ENCODE assay signal across 4 cellular contexts in genomic region chr2:188721784-188722183, GRCh38.
"Had no signal": no experiment of that assay in that cellular context is flagged by ENCODE, and none has a peak within 500 bp of the region (broad histone marks: within the 10 kb centered on the region; RNA-seq: fewer than 3 reads in every experiment).

No MANE protein-coding gene starts in this region.

- H3K9me3 Mint-ChIP-seq: GM23338, H9 had no signal

- H3K27ac Mint-ChIP-seq: H9 had no signal

- H3K4me1 Mint-ChIP-seq: H9 had no signal

- DNase-seq: H9, KG1 had no signal

- H3K4me3 Mint-ChIP-seq: GM23338, H9 had no signal

- ATAC-seq: GM23338, K562 had no signal
